Comparison of ENCODE assay signal across 27 cellular contexts in genomic region chr18:60007641-60008040, GRCh38.
A peak's percentile ranks its signal among the peaks of the same experiment; 100 is the strongest.
DNase-seq lines count a peak whose midpoint lies in the region; ATAC-seq, FAIRE-seq and TF ChIP-seq lines count a peak whose summit lies in the region.
"Had no signal": no experiment of that assay in that cellular context is flagged by ENCODE, and none has a peak within 500 bp of the region (broad histone marks: within the 10 kb centered on the region; RNA-seq: fewer than 3 reads in every experiment).

No MANE protein-coding gene starts in this region.

- no peak for ATAC-seq in left cardiac atrium
- ATAC-seq: GM12878 had no signal

- H3K4me3 ChIP-seq in LNCaP clone FGC (ENCODE audit: low read depth, low read length) (no peak overlapping the region), osteoblast (ENCODE audit: insufficient read depth, low read length) (no peak overlapping the region)
- H3K4me3 ChIP-seq: BLaER1, GM12878 had no signal

- no peak for DNase-seq in D721Med (ENCODE audit: insufficient read length, low spot score)
- peak; percentile 86 for DNase-seq in LNCaP clone FGC (ENCODE audit: low read depth)
- peak; percentile 52 for DNase-seq in osteoblast (ENCODE audit: insufficient read length, low spot score, missing footprints)
- DNase-seq in GM19240 (ENCODE audit: insufficient read length, low spot score): no peak
- DNase-seq in NCI-H1436 treated with DMSO at 0.1 percent for 48 hours (lab: John Stamatoyannopoulos, UW): no peak
- DNase-seq in left cardiac atrium: no peak
- DNase-seq: 8988T; ACHN; BE2C; C1 segment of cervical spinal cord; Caco-2; Calu3; CD4-positive, alpha-beta memory T cell; CD4-positive, CD25-positive, alpha-beta regulatory T cell; CD8-positive, alpha-beta memory T cell; DMS 273 treated with DMSO at 0.1 percent for 48 hours; DMS153; DMS53; DMS79; DND-41; EL; GDM1 had no signal

- intact Hi-C loops in left cardiac atrium (cut with DNase I): no loop called here

- no peaks in the 10 kb centered on the region for H3K4me1 ChIP-seq in osteoblast (ENCODE audit: insufficient read depth, low read length)
- H3K4me1 ChIP-seq: BE2C, BLaER1, Caco-2 had no signal

- no peaks in the 10 kb centered on the region for H3K36me3 ChIP-seq in osteoblast (ENCODE audit: insufficient read depth, low read length)
- H3K36me3 ChIP-seq: BE2C, BLaER1 had no signal

- peak; percentile 98 for FAIRE-seq in D721Med (lab: Jason Lieb, UNC)
- FAIRE-seq: A204.1, GM12878, GM12892, GM18507 had no signal

- TF ChIP-seq CTCF in D721Med (IDR thresholded peaks at IDR 0.05; ENCODE audit: insufficient read depth, missing control alignments): no peak
- TF ChIP-seq CTCF in LNCaP clone FGC (IDR thresholded peaks at IDR 0.05; ENCODE audit: control insufficient read depth, extremely low read depth, insufficient read depth): no peak
- TF ChIP-seq CTCF in osteoblast (IDR thresholded peaks at IDR 0.05; ENCODE audit: extremely low read depth, low read depth, low read length): no peak

- no peak overlapping the region for H2AFZ ChIP-seq in osteoblast (ENCODE audit: low read length)

- H3K79me2 ChIP-seq in osteoblast (ENCODE audit: insufficient read depth, low read length): no peaks in the 10 kb centered on the region

- no peak overlapping the region for H3K27ac ChIP-seq in osteoblast (ENCODE audit: low read depth, low read length)
- H3K27ac ChIP-seq: BLaER1 had no signal

- H3K9me3 ChIP-seq in osteoblast (ENCODE audit: low read depth, low read length): no peaks in the 10 kb centered on the region
- H3K9me3 ChIP-seq: BE2C, Caco-2 had no signal

- no peaks in the 10 kb centered on the region for H4K20me1 ChIP-seq in osteoblast (ENCODE audit: insufficient read depth, low read length)
- H4K20me1 ChIP-seq: BLaER1 had no signal

- peaks cover 3% of the 10 kb centered on the region for H3K27me3 ChIP-seq in osteoblast (ENCODE audit: insufficient read depth, low read length)
- H3K27me3 ChIP-seq: BE2C, BLaER1 had no signal

- no peak overlapping the region for H3K4me2 ChIP-seq in osteoblast (ENCODE audit: insufficient read depth, low read length)
- H3K4me2 ChIP-seq: BLaER1 had no signal

Comparison
In these comparisons a context has a peak if more than half of its experiments do, and no peak if none do; other contexts are left out.
1. DNase-seq: peak in LNCaP clone FGC (single experiment) and osteoblast (single experiment); none in D721Med (single experiment), GM19240 (single experiment), NCI-H1436 treated with DMSO at 0.1 percent for 48 hours (single experiment) and left cardiac atrium (single experiment).